10 cellular contexts compared by ENCODE assay signal in genomic region chr17:44008205-44008909, GRCh38. TPM values are rescaled to one million over a fixed set of nuclear protein-coding genes. Genes with fewer than 3 reads are reported as not detected.
DNase-seq lines count a peak whose midpoint lies in the region; ATAC-seq, FAIRE-seq and TF ChIP-seq lines count a peak whose summit lies in the region.
"Had no signal": no experiment of that assay in that cellular context is flagged by ENCODE, and none has a peak within 500 bp of the region (broad histone marks: within the 10 kb centered on the region; RNA-seq: fewer than 3 reads in every experiment).

No MANE protein-coding gene starts in this region.

- WGBS in HepG2 (ENCODE audit: low lambda C conversion rate) = 70% methylated on average over 6 of the region's 6 CpGs

- no peaks in the 10 kb centered on the region for H4K20me1 ChIP-seq in OCI-LY1 (ENCODE audit: insufficient read depth, low read length)
- H4K20me1 ChIP-seq in osteoblast (ENCODE audit: insufficient read depth, low read length) = no peaks in the 10 kb centered on the region
- H4K20me1 ChIP-seq in HepG2 (ENCODE audit: insufficient read depth, low read length) = no peaks in the 10 kb centered on the region

- H3K4me3 ChIP-seq in OCI-LY1 (ENCODE audit: low read depth, low read length, poor library complexity, severe bottlenecking) (peak overlapping the region; percentile 61), coronary artery (peak overlapping the region; percentile 72), osteoblast (ENCODE audit: insufficient read depth, low read length) (peak overlapping the region; percentile 77), HepG2 (replicated peaks in 1 of 3; ENCODE audit: insufficient read depth in 1 of 3, low read depth in 2 of 3, low read length in 3 of 3) (no peak overlapping the region)

- DNase-seq in ELF-1 (ENCODE audit: low read depth, low spot score) = peak; percentile 11
- DNase-seq in coronary artery (ENCODE audit: low spot score) = no peak
- DNase-seq in osteoblast (ENCODE audit: insufficient read length, low spot score, missing footprints) = peak; percentile 62
- no peak for DNase-seq in NCI-H1930 (lab: John Stamatoyannopoulos, UW)
- no peak for DNase-seq in HepG2 (ENCODE audit: low spot score)
- DNase-seq: hippocampal formation, NCI-H1092 had no signal

- no peak for ATAC-seq in HepG2
- ATAC-seq in GM18867 (IDR thresholded peaks at IDR 0.05; ENCODE audit: unreplicated experiment) = no peak

- H3K79me2 ChIP-seq in OCI-LY1 (ENCODE audit: insufficient read depth, low read length) (no peaks in the 10 kb centered on the region), osteoblast (ENCODE audit: insufficient read depth, low read length) (no peaks in the 10 kb centered on the region), HepG2 (ENCODE audit: insufficient read depth, low read length) (no peaks in the 10 kb centered on the region)

- no peaks in the 10 kb centered on the region for H3F3A ChIP-seq in OCI-LY1 (ENCODE audit: insufficient read depth, low read length)

- H3K4me1 ChIP-seq in OCI-LY1 (ENCODE audit: insufficient read depth, low read length, severe bottlenecking) (peaks cover 21% of the 10 kb centered on the region), osteoblast (ENCODE audit: insufficient read depth, low read length) (peaks cover 29% of the 10 kb centered on the region), HepG2 (ENCODE audit: insufficient read depth, low read length) (peaks cover 48% of the 10 kb centered on the region)

- no peaks in the 10 kb centered on the region for H3K36me3 ChIP-seq in OCI-LY1 (ENCODE audit: insufficient read depth, low read length)
- H3K36me3 ChIP-seq in osteoblast (ENCODE audit: insufficient read depth, low read length) = peaks cover 11% of the 10 kb centered on the region
- peaks cover 3 to 17% of the 10 kb centered on the region in 2 experiments; a peak in 3 of 5 replicates for H3K36me3 ChIP-seq in HepG2 (replicated peaks in 1 of 2; ENCODE audit: control insufficient read depth in 1 of 2, insufficient read depth in 2 of 2, low read length in 2 of 2)

- H3K9me2 ChIP-seq in OCI-LY1 (ENCODE audit: low read depth, low read length) = no peaks in the 10 kb centered on the region

- no TSS peak for BruUV-seq in HepG2 (replicated peaks; lab: Mats Ljungman, UMichigan)

- CTCF ChIA-PET in HepG2 (lab: Yijun Ruan, JAX; ENCODE audit: low intra/inter-chr PET ratio, low total read pairs) = no interaction called here

- H3K9me3 ChIP-seq in OCI-LY1 (ENCODE audit: low read length) (no peaks in the 10 kb centered on the region), osteoblast (ENCODE audit: low read depth, low read length) (no peaks in the 10 kb centered on the region), HepG2 (ENCODE audit: low read length) (no peaks in the 10 kb centered on the region)

- no peak for TF ChIP-seq RAD21 in HepG2 (CRISPR knock-in tag; IDR thresholded peaks at IDR 0.05)

- peaks cover 5% of the 10 kb centered on the region; the same call in 1 of the 2 replicates for H3K27me3 ChIP-seq in OCI-LY1 (ENCODE audit: insufficient read depth, low read length)
- peaks cover 14% of the 10 kb centered on the region for H3K27me3 ChIP-seq in osteoblast (ENCODE audit: insufficient read depth, low read length)
- no peaks in the 10 kb centered on the region for H3K27me3 ChIP-seq in HepG2 (ENCODE audit: control insufficient read depth in 1 of 2, insufficient read depth in 2 of 2, low read length in 2 of 2)

- intact Hi-C loops in HepG2 (cut with micrococcal nuclease; ENCODE audit: unreplicated experiment) = no loop called here

- POLR2A ChIA-PET in HepG2 (lab: Yijun Ruan, JAX) = interaction anchor here (0.7 to 0.8 kb wide), 2 partner anchors 36 to 40 kb away, joined by 3 read pairs; no protein-coding TSS in a partner anchor

- peak in 1 of 2 experiments; percentile 12; a peak in 1 of 4 replicates for TF ChIP-seq POLR2A in HepG2 (IDR thresholded peaks at IDR 0.05; ENCODE audit: insufficient read depth in 1 of 2, low read depth in 2 of 2, low read length in 2 of 2)

- peak overlapping the region; percentile 48; the same call in 1 of the 2 replicates for H3K9ac ChIP-seq in OCI-LY1 (ENCODE audit: low read length)
- H3K9ac ChIP-seq in HepG2 (ENCODE audit: insufficient read depth, low read depth, low read length) = no peak overlapping the region

- no peak overlapping the region for H3K27ac ChIP-seq in OCI-LY1 (ENCODE audit: low read depth, low read length, poor library complexity, severe bottlenecking)
- H3K27ac ChIP-seq in coronary artery = peak overlapping the region in 1 of 2 donors; percentile 66
- no peak overlapping the region for H3K27ac ChIP-seq in osteoblast (ENCODE audit: low read depth, low read length)
- no peak overlapping the region for H3K27ac ChIP-seq in HepG2 (ENCODE audit: extremely low read length, insufficient read depth, low read length)

- in situ Hi-C loops in HepG2 (cut with HindIII; ENCODE audit: extremely low pct_ligation_motif_present, low pct_unique_long_range_greater_than_20kb) = no loop called here

- TF ChIP-seq CTCF in OCI-LY1 (IDR thresholded peaks at IDR 0.05; ENCODE audit: low read length) (peak; percentile 25; the same call in 1 of the 2 replicates), coronary artery (IDR thresholded peaks at IDR 0.05) (no peak), osteoblast (IDR thresholded peaks at IDR 0.05; ENCODE audit: extremely low read depth, low read depth, low read length) (no peak), HepG2 (CRISPR knock-in tag; IDR thresholded peaks at IDR 0.05) (no peak)

- peak overlapping the region; percentile 66 for H3K4me2 ChIP-seq in OCI-LY1 (ENCODE audit: low read length)
- peak overlapping the region; percentile 97 for H3K4me2 ChIP-seq in osteoblast (ENCODE audit: insufficient read depth, low read length)
- no peak overlapping the region for H3K4me2 ChIP-seq in HepG2 (ENCODE audit: low read depth, low read length)

- H2AFZ ChIP-seq in OCI-LY1 (ENCODE audit: low read length) (no peak overlapping the region), osteoblast (ENCODE audit: low read length) (no peak overlapping the region), HepG2 (ENCODE audit: low read length) (no peak overlapping the region)

- no peak for FAIRE-seq in HepG2 (lab: Jason Lieb, UNC)

- TF ChIP-seq EP300 in HepG2 (IDR thresholded peaks at IDR 0.05; ENCODE audit: low read depth in 2 of 2, low read length in 2 of 2) (no peak), HepG2 (CRISPR knock-in tag; IDR thresholded peaks at IDR 0.05; ENCODE audit: borderline replicate concordance) (no peak)

RNA-seq across cellular contexts. Expression of gene NAGS, which starts 3.9 kb away (rescaled TPM):
- total RNA-seq in osteoblast (0.36 and 0.59 TPM in 2 replicates), HepG2 (2016; rRNA removed; fragmentation: Illumina TruSeq; extraction: Trizol) (3.0 and 4.3 TPM in 2 replicates)
- 1.2 TPM in 2 replicates for total RNA-seq in HepG2 (2016; cell fraction: cytosol; rRNA removed; fragmentation: Illumina TruSeq; extraction: Trizol; ENCODE audit: low read depth)
- 2.8 and 4.3 TPM in 2 replicates for total RNA-seq in HepG2 (2016; cell fraction: insoluble cytoplasmic fraction; rRNA removed; fragmentation: Illumina TruSeq; extraction: Trizol)
- 2.2 and 2.3 TPM in 2 replicates for total RNA-seq in HepG2 (2016; cell fraction: membrane; rRNA removed; fragmentation: Illumina TruSeq; extraction: Trizol)
- 2.6 and 2.8 TPM in 2 replicates for total RNA-seq in HepG2 (2016; cell fraction: nucleus; rRNA removed; fragmentation: Illumina TruSeq; extraction: Trizol)
- polyA plus RNA-seq in HepG2 (2011; rRNA removed) = 5.1 and 10.3 TPM in 2 replicates
- polyA plus RNA-seq in HepG2 (2011; cell fraction: cytosol; rRNA removed) = 5.9 and 6.6 TPM in 2 replicates
- 13.6 and 19.6 TPM in 2 replicates for polyA plus RNA-seq in HepG2 (2011; cell fraction: nucleus; rRNA removed)
- 2.8 and 7.9 TPM in 2 replicates for polyA plus RNA-seq in HepG2 (2012)
- polyA plus RNA-seq in HepG2 (2016; cell fraction: cytosol; fragmentation: Illumina TruSeq; extraction: Trizol; ENCODE audit: low read depth) = 0.93 and 1.1 TPM in 2 replicates
- polyA plus RNA-seq in HepG2 (2016; cell fraction: insoluble cytoplasmic fraction; fragmentation: Illumina TruSeq; extraction: Trizol; ENCODE audit: low read depth) = 2.4 and 3.6 TPM in 2 replicates
- polyA plus RNA-seq in HepG2 (2016; cell fraction: membrane; fragmentation: Illumina TruSeq; extraction: Trizol; ENCODE audit: low read depth) = 1.6 and 1.8 TPM in 2 replicates
- polyA plus RNA-seq in HepG2 (2016; cell fraction: nucleus; fragmentation: Illumina TruSeq; extraction: Trizol; ENCODE audit: insufficient read depth, low read depth) = 5.8 and 5.9 TPM in 2 replicates
- polyA minus RNA-seq in HepG2 (2011; rRNA and poly(A)+ RNA removed; ENCODE audit: low replicate concordance) = 0.82 and 14.6 TPM in 2 replicates
- 4.7 and 6.5 TPM in 2 replicates for polyA minus RNA-seq in HepG2 (2011; cell fraction: cytosol; rRNA and poly(A)+ RNA removed)
- 4.0 and 9.2 TPM in 2 replicates for polyA minus RNA-seq in HepG2 (2011; cell fraction: nucleus; rRNA and poly(A)+ RNA removed)

RNA-seq across cellular contexts. Expression of gene TMEM101, which starts 6.4 kb away (rescaled TPM):
- total RNA-seq in osteoblast (41.3 and 47.8 TPM in 2 replicates), HepG2 (2016; rRNA removed; fragmentation: Illumina TruSeq; extraction: Trizol) (50.0 and 72.0 TPM in 2 replicates)
- 24.7 and 30.5 TPM in 2 replicates for total RNA-seq in HepG2 (2016; cell fraction: cytosol; rRNA removed; fragmentation: Illumina TruSeq; extraction: Trizol; ENCODE audit: low read depth)
- total RNA-seq in HepG2 (2016; cell fraction: insoluble cytoplasmic fraction; rRNA removed; fragmentation: Illumina TruSeq; extraction: Trizol) = 50.9 and 73.7 TPM in 2 replicates
- 58.1 and 63.3 TPM in 2 replicates for total RNA-seq in HepG2 (2016; cell fraction: membrane; rRNA removed; fragmentation: Illumina TruSeq; extraction: Trizol)
- 55.2 and 61.0 TPM in 2 replicates for total RNA-seq in HepG2 (2016; cell fraction: nucleus; rRNA removed; fragmentation: Illumina TruSeq; extraction: Trizol)
- 100 and 107 TPM in 2 replicates for polyA plus RNA-seq in HepG2 (2011; rRNA removed)
- polyA plus RNA-seq in HepG2 (2011; cell fraction: cytosol; rRNA removed) = 128 and 161 TPM in 2 replicates
- polyA plus RNA-seq in HepG2 (2011; cell fraction: nucleus; rRNA removed) = 53.5 and 60.7 TPM in 2 replicates
- polyA plus RNA-seq in HepG2 (2012) = 65.5 and 74.9 TPM in 2 replicates
- polyA plus RNA-seq in HepG2 (2016; cell fraction: cytosol; fragmentation: Illumina TruSeq; extraction: Trizol; ENCODE audit: low read depth) = 19.8 and 21.2 TPM in 2 replicates
- 35.3 and 36.8 TPM in 2 replicates for polyA plus RNA-seq in HepG2 (2016; cell fraction: insoluble cytoplasmic fraction; fragmentation: Illumina TruSeq; extraction: Trizol; ENCODE audit: low read depth)
- 39.0 and 44.1 TPM in 2 replicates for polyA plus RNA-seq in HepG2 (2016; cell fraction: membrane; fragmentation: Illumina TruSeq; extraction: Trizol; ENCODE audit: low read depth)
- 68.4 and 69.1 TPM in 2 replicates for polyA plus RNA-seq in HepG2 (2016; cell fraction: nucleus; fragmentation: Illumina TruSeq; extraction: Trizol; ENCODE audit: insufficient read depth, low read depth)
- polyA minus RNA-seq in HepG2 (2011; rRNA and poly(A)+ RNA removed; ENCODE audit: low replicate concordance) = 52.0 and 233 TPM in 2 replicates
- polyA minus RNA-seq in HepG2 (2011; cell fraction: cytosol; rRNA and poly(A)+ RNA removed) = 45.2 and 52.9 TPM in 2 replicates
- polyA minus RNA-seq in HepG2 (2011; cell fraction: nucleus; rRNA and poly(A)+ RNA removed) = 37.7 and 38.3 TPM in 2 replicates

RNA-seq across cellular contexts. Expression of gene PYY, which starts 54.6 kb away (rescaled TPM):
- total RNA-seq in osteoblast (not detected in 2 replicates), HepG2 (2016; rRNA removed; fragmentation: Illumina TruSeq; extraction: Trizol) (not detected in 2 replicates)
- not detected in 2 replicates for total RNA-seq in HepG2 (2016; cell fraction: cytosol; rRNA removed; fragmentation: Illumina TruSeq; extraction: Trizol; ENCODE audit: low read depth)
- total RNA-seq in HepG2 (2016; cell fraction: insoluble cytoplasmic fraction; rRNA removed; fragmentation: Illumina TruSeq; extraction: Trizol) = not detected in 2 replicates
- total RNA-seq in HepG2 (2016; cell fraction: membrane; rRNA removed; fragmentation: Illumina TruSeq; extraction: Trizol) = not detected in 2 replicates
- total RNA-seq in HepG2 (2016; cell fraction: nucleus; rRNA removed; fragmentation: Illumina TruSeq; extraction: Trizol) = not detected in 2 replicates
- polyA plus RNA-seq in HepG2 (2011; rRNA removed) = 0.24 and 0.25 TPM in 2 replicates
- polyA plus RNA-seq in HepG2 (2011; cell fraction: cytosol; rRNA removed) = 0.21 and 0.30 TPM in 2 replicates
- 1.1 and 1.2 TPM in 2 replicates for polyA plus RNA-seq in HepG2 (2011; cell fraction: nucleus; rRNA removed)
- 0.32 TPM in 1 of 2 replicates, not detected in the other for polyA plus RNA-seq in HepG2 (2012)
- polyA plus RNA-seq in HepG2 (2016; cell fraction: cytosol; fragmentation: Illumina TruSeq; extraction: Trizol; ENCODE audit: low read depth) = not detected in 2 replicates
- not detected in 2 replicates for polyA plus RNA-seq in HepG2 (2016; cell fraction: insoluble cytoplasmic fraction; fragmentation: Illumina TruSeq; extraction: Trizol; ENCODE audit: low read depth)
- not detected in 2 replicates for polyA plus RNA-seq in HepG2 (2016; cell fraction: membrane; fragmentation: Illumina TruSeq; extraction: Trizol; ENCODE audit: low read depth)
- not detected in 2 replicates for polyA plus RNA-seq in HepG2 (2016; cell fraction: nucleus; fragmentation: Illumina TruSeq; extraction: Trizol; ENCODE audit: insufficient read depth, low read depth)
- polyA minus RNA-seq in HepG2 (2011; rRNA and poly(A)+ RNA removed; ENCODE audit: low replicate concordance) = not detected in 2 replicates
- not detected in 2 replicates for polyA minus RNA-seq in HepG2 (2011; cell fraction: cytosol; rRNA and poly(A)+ RNA removed)
- not detected in 2 replicates for polyA minus RNA-seq in HepG2 (2011; cell fraction: nucleus; rRNA and poly(A)+ RNA removed)
- total RNA-seq: right cardiac atrium had no signal
- polyA plus RNA-seq: right cardiac atrium had no signal

RNA-seq across cellular contexts. Expression of gene LSM12, which starts 58.1 kb away (rescaled TPM):
- total RNA-seq in osteoblast (59.0 and 65.4 TPM in 2 replicates), HepG2 (2016; rRNA removed; fragmentation: Illumina TruSeq; extraction: Trizol) (52.8 and 58.4 TPM in 2 replicates)
- 33.1 and 35.6 TPM in 2 replicates for total RNA-seq in HepG2 (2016; cell fraction: cytosol; rRNA removed; fragmentation: Illumina TruSeq; extraction: Trizol; ENCODE audit: low read depth)
- total RNA-seq in HepG2 (2016; cell fraction: insoluble cytoplasmic fraction; rRNA removed; fragmentation: Illumina TruSeq; extraction: Trizol) = 54.1 and 58.0 TPM in 2 replicates
- total RNA-seq in HepG2 (2016; cell fraction: membrane; rRNA removed; fragmentation: Illumina TruSeq; extraction: Trizol) = 83.5 and 84.1 TPM in 2 replicates
- 32.8 and 34.5 TPM in 2 replicates for total RNA-seq in HepG2 (2016; cell fraction: nucleus; rRNA removed; fragmentation: Illumina TruSeq; extraction: Trizol)
- 43.3 and 55.7 TPM in 2 replicates for polyA plus RNA-seq in HepG2 (2011; rRNA removed)
- polyA plus RNA-seq in HepG2 (2011; cell fraction: cytosol; rRNA removed) = 39.5 and 49.1 TPM in 2 replicates
- 23.0 and 23.8 TPM in 2 replicates for polyA plus RNA-seq in HepG2 (2011; cell fraction: nucleus; rRNA removed)
- 41.3 and 43.4 TPM in 2 replicates for polyA plus RNA-seq in HepG2 (2012)
- polyA plus RNA-seq in HepG2 (2016; cell fraction: cytosol; fragmentation: Illumina TruSeq; extraction: Trizol; ENCODE audit: low read depth) = 42.1 and 49.1 TPM in 2 replicates
- polyA plus RNA-seq in HepG2 (2016; cell fraction: insoluble cytoplasmic fraction; fragmentation: Illumina TruSeq; extraction: Trizol; ENCODE audit: low read depth) = 92.1 and 94.1 TPM in 2 replicates
- 93.0 and 95.9 TPM in 2 replicates for polyA plus RNA-seq in HepG2 (2016; cell fraction: membrane; fragmentation: Illumina TruSeq; extraction: Trizol; ENCODE audit: low read depth)
- polyA plus RNA-seq in HepG2 (2016; cell fraction: nucleus; fragmentation: Illumina TruSeq; extraction: Trizol; ENCODE audit: insufficient read depth, low read depth) = 65.1 and 74.2 TPM in 2 replicates
- polyA minus RNA-seq in HepG2 (2011; rRNA and poly(A)+ RNA removed; ENCODE audit: low replicate concordance) = 62.0 and 88.5 TPM in 2 replicates
- 34.6 and 39.9 TPM in 2 replicates for polyA minus RNA-seq in HepG2 (2011; cell fraction: cytosol; rRNA and poly(A)+ RNA removed)
- polyA minus RNA-seq in HepG2 (2011; cell fraction: nucleus; rRNA and poly(A)+ RNA removed) = 40.4 and 42.5 TPM in 2 replicates

Comparison
In these comparisons a context has a peak if more than half of its experiments do, and no peak if none do; other contexts are left out.
1. DNase-seq: peak in ELF-1 (single experiment) and osteoblast (single experiment); none in coronary artery (single experiment), NCI-H1930 (0 of 2) and HepG2 (single experiment).
2. H3K4me3 ChIP-seq: peak in OCI-LY1 (single experiment), coronary artery (single experiment) and osteoblast (single experiment); none in HepG2 (0 of 3).